21 cellular contexts compared by ENCODE assay signal in the genomic region with DNA sequence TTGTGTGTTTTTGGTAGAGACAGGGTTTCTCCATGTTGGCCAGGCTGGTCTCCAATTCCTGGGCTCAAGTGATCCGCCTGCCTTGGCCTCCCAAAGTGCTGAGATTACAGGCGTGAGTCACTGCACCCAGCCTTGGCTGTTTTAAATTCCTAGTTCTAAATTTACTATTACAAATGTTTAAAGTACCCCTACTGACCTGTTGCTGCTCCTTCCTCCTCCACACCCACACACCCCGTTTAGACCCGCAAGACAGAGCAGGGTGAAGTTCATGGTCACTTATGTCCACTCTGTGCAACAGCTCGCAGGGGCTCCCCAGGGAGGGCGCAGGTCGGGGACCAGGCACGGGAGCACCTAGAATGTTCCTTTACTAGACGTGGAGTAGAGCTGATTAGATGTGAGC. TPM values are rescaled to one million over a fixed set of nuclear protein-coding genes. Genes with fewer than 3 reads are reported as not detected.
DNase-seq lines count a peak whose midpoint lies in the region; ATAC-seq and TF ChIP-seq lines count a peak whose summit lies in the region.
"Had no signal": no experiment of that assay in that cellular context is flagged by ENCODE, and none has a peak within 500 bp of the region (broad histone marks: within the 10 kb centered on the region; RNA-seq: fewer than 3 reads in every experiment).

No MANE protein-coding gene starts in this region.

- intact Hi-C loops in gastrocnemius medialis (cut with DNase I; ENCODE audit: low total_unique reads): no loop called here

- H3K27ac Mint-ChIP-seq in activated naive CD8-positive, alpha-beta T cell treated with anti-CD3 and anti-CD28 coated beads for 36 hours: no peak overlapping the region
- H3K27ac Mint-ChIP-seq: CD4-positive, alpha-beta T cell had no signal

- no peak overlapping the region for H3K9ac ChIP-seq in adipocyte (ENCODE audit: low read length)

- DNase-seq in EH (ENCODE audit: low read depth) (peak; percentile 48), adipocyte (ENCODE audit: low read depth) (peak; percentile 42), fibroblast of pulmonary artery (ENCODE audit: low read depth) (peak; percentile 7), gastrocnemius medialis (peak in 1 of 2 donors; percentile 36), hepatic stellate cell (ENCODE audit: low spot score) (no peak), NCI-H2081 treated with DMSO at 0.1 percent for 48 hours (lab: John Stamatoyannopoulos, UW) (no peak)
- no peak for DNase-seq in activated CD4-positive, CD25-positive, alpha-beta regulatory T cell (lab: John Stamatoyannopoulos, UW)
- no peak for DNase-seq in activated naive CD8-positive, alpha-beta T cell treated with anti-CD3 and anti-CD28 coated beads for 36 hours
- DNase-seq: activated CD4-positive, alpha-beta T cell treated with anti-CD3 and anti-CD28 coated beads for 1 hour; activated CD8-positive, alpha-beta memory T cell treated with anti-CD3 and anti-CD28 coated beads for 24 hours; activated naive CD4-positive, alpha-beta T cell treated with anti-CD3 and anti-CD28 coated beads, Interleukin-2, amount 50 U/mL, for 16 hours; activated T-cell treated with anti-CD3 and anti-CD28 coated beads, Interleukin-2, amount 50 U/mL, for 4 hours; cortex of kidney; DMS153; hippocampal formation; islet precursor cell; lower lobe of right lung; NCI-H1417; NCI-H748 treated with DMSO at 0.1 percent for 48 hours; occipital lobe had no signal

- no peak overlapping the region for H3K4me3 Mint-ChIP-seq in activated naive CD8-positive, alpha-beta T cell treated with anti-CD3 and anti-CD28 coated beads for 36 hours
- H3K4me3 Mint-ChIP-seq: activated T-cell treated with anti-CD3 and anti-CD28 coated beads, Interleukin-2, amount 50 U/mL, for 4 hours; CD4-positive, alpha-beta T cell had no signal

- TF ChIP-seq CTCF in fibroblast of pulmonary artery (IDR thresholded peaks at IDR 0.05; ENCODE audit: low read length, missing control alignments) (no peak), gastrocnemius medialis (IDR thresholded peaks at IDR 0.05 in 4 of 5, conservative IDR thresholded peaks at IDR 0.05 in 1 of 5) (no peak)

- H3K4me3 ChIP-seq in adipocyte (ENCODE audit: low read length): no peak overlapping the region
- H3K4me3 ChIP-seq in fibroblast of pulmonary artery (replicated peaks; ENCODE audit: low read depth, low read length): no peak overlapping the region
- H3K4me3 ChIP-seq in gastrocnemius medialis: no peak overlapping the region
- H3K4me3 ChIP-seq: lower lobe of right lung had no signal

- no peaks in the 10 kb centered on the region for H3K9me3 ChIP-seq in adipocyte (ENCODE audit: control insufficient read depth, low read length)
- no peaks in the 10 kb centered on the region for H3K9me3 ChIP-seq in gastrocnemius medialis
- H3K9me3 ChIP-seq: lower lobe of right lung had no signal

- no peaks in the 10 kb centered on the region for H3K36me3 Mint-ChIP-seq in activated naive CD8-positive, alpha-beta T cell treated with anti-CD3 and anti-CD28 coated beads for 36 hours

- no peaks in the 10 kb centered on the region for H3K9me3 Mint-ChIP-seq in activated naive CD8-positive, alpha-beta T cell treated with anti-CD3 and anti-CD28 coated beads for 36 hours
- H3K9me3 Mint-ChIP-seq: activated T-cell treated with anti-CD3 and anti-CD28 coated beads, Interleukin-2, amount 50 U/mL, for 4 hours; CD4-positive, alpha-beta T cell had no signal

- no peaks in the 10 kb centered on the region for H3K27me3 Mint-ChIP-seq in activated naive CD8-positive, alpha-beta T cell treated with anti-CD3 and anti-CD28 coated beads for 36 hours
- H3K27me3 Mint-ChIP-seq: CD4-positive, alpha-beta T cell had no signal

- in situ Hi-C loops in gastrocnemius medialis (cut with MboI; ENCODE audit: low sequenced_read_pairs in 4 of 4): no loop called here

- H3K27me3 ChIP-seq in adipocyte (replicated peaks; ENCODE audit: control insufficient read depth, insufficient read depth, low read length) (no peaks in the 10 kb centered on the region), gastrocnemius medialis (no peaks in the 10 kb centered on the region)

- H3K4me1 Mint-ChIP-seq in activated naive CD8-positive, alpha-beta T cell treated with anti-CD3 and anti-CD28 coated beads for 36 hours: peaks cover 5% of the 10 kb centered on the region

- peak overlapping the region; percentile 18 to 51 (median 45) for H3K27ac ChIP-seq in gastrocnemius medialis
- H3K27ac ChIP-seq: lower lobe of right lung had no signal

- peaks cover 29% of the 10 kb centered on the region for H3K4me1 ChIP-seq in adipocyte (ENCODE audit: control insufficient read depth, insufficient read depth, low read length)
- peaks cover 0 to 11% of the 10 kb centered on the region in 2 donors for H3K4me1 ChIP-seq in gastrocnemius medialis

- ATAC-seq in gastrocnemius medialis: peak; percentile 28 to 37

- H3K36me3 ChIP-seq in adipocyte (ENCODE audit: control insufficient read depth, insufficient read depth, low read length, severe bottlenecking) (no peaks in the 10 kb centered on the region), gastrocnemius medialis (peaks cover 0 to 20% of the 10 kb centered on the region in 2 donors)
- H3K36me3 ChIP-seq: lower lobe of right lung had no signal

- TF ChIP-seq POLR2A in gastrocnemius medialis (IDR thresholded peaks at IDR 0.05): no peak

RNA-seq across cellular contexts. Expression of a gene that starts 28.7 kb away (rescaled TPM):
- total RNA-seq in gastrocnemius medialis: 10 to 100 TPM; 30.1 to 52.1 (median 42.8) TPM
- 10 to 100 TPM; 24.2 to 25.8 TPM for total RNA-seq in activated naive CD8-positive, alpha-beta T cell treated with anti-CD3 and anti-CD28 coated beads for 36 hours

RNA-seq across cellular contexts. Expression of a gene that starts 45.8 kb away (rescaled TPM):
- total RNA-seq in gastrocnemius medialis: 10 to 100 TPM; 12.3 to 85.3 (median 37.1) TPM
- 10 to 100 TPM in 1 of 2 experiments, 1 to 10 TPM in 1; 8.0 to 10.3 TPM for total RNA-seq in activated naive CD8-positive, alpha-beta T cell treated with anti-CD3 and anti-CD28 coated beads for 36 hours

Comparison
In these comparisons a context has a peak if more than half of its experiments do, and no peak if none do; other contexts are left out.
1. DNase-seq: peak in EH (single experiment), adipocyte (single experiment) and fibroblast of pulmonary artery (single experiment); none in activated CD4-positive, CD25-positive, alpha-beta regulatory T cell (0 of 4), hepatic stellate cell (single experiment), NCI-H2081 treated with DMSO at 0.1 percent for 48 hours (single experiment) and activated naive CD8-positive, alpha-beta T cell treated with anti-CD3 and anti-CD28 coated beads for 36 hours (single experiment).